1 cellular context compared by ENCODE assay signal in genomic region chr17:50855708-50856330, GRCh38.
TF ChIP-seq lines count a peak whose summit lies in the region.

No MANE protein-coding gene starts in this region.

TF ChIP-seq in A549, 52 proteins besides CTCF, POLR2A, EP300 and RAD21:
- TF ChIP-seq BHLHE40 (IDR thresholded peaks at IDR 0.05; ENCODE audit: low read depth, low read length) (no peak), POLR2AphosphoS2 (conservative IDR thresholded peaks at IDR 0.05; ENCODE audit: low read length) (no peak), FOSL2 (IDR thresholded peaks at IDR 0.05) (no peak), FOSL2 (CRISPR knock-in tag; IDR thresholded peaks at IDR 0.05) (no peak), MAFK (IDR thresholded peaks at IDR 0.05; ENCODE audit: partially characterized antibody) (no peak), CBX2 (IDR thresholded peaks at IDR 0.05; ENCODE audit: borderline replicate concordance, low read depth) (no peak), HDAC2 (IDR thresholded peaks at IDR 0.05) (no peak), PBX3 (IDR thresholded peaks at IDR 0.05) (no peak), GATA3 (IDR thresholded peaks at IDR 0.05; ENCODE audit: borderline replicate concordance) (no peak), RNF2 (IDR thresholded peaks at IDR 0.05; ENCODE audit: borderline replicate concordance, low read depth) (no peak), SMC3 (IDR thresholded peaks at IDR 0.05) (no peak), TFCP2L1 (CRISPR knock-in tag; IDR thresholded peaks at IDR 0.05) (no peak), SREBF2 (IDR thresholded peaks at IDR 0.05) (no peak), REST (IDR thresholded peaks at IDR 0.05) (no peak), ESRRA (IDR thresholded peaks at IDR 0.05; ENCODE audit: borderline replicate concordance, low read length) (no peak), NR3C1 (IDR thresholded peaks at IDR 0.05) (no peak), ZC3H11A (IDR thresholded peaks at IDR 0.05) (no peak), JUN (IDR thresholded peaks at IDR 0.05) (no peak)
